Comparison of ENCODE assay signal across 9 cellular contexts in the genomic region with DNA sequence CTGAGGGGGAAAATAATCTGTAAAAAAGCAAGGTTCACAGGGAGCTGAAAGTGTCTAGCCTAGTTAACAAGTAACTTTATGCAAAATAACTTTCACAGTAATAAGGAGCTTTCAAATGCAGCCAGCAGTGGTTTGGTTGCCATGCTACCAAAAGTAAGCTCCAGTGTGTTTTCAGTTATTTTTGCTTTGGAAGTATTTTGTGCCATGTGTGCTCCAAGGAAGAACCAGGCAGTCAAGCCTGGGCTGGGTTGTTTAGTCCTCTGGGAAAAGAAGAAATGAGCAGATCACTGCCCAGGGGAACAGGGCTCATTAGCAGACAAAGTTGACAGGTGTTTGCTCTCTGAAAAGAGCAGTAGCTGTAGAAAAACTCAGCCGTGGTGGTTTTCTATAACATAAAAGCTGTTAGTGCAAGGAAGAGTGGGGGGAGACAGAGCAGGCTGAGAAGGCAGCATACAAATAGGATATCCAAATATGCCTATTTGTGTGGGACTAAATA.
DNase-seq lines count a peak whose midpoint lies in the region; ATAC-seq, FAIRE-seq and TF ChIP-seq lines count a peak whose summit lies in the region.
"Had no signal": no experiment of that assay in that cellular context is flagged by ENCODE, and none has a peak within 500 bp of the region (broad histone marks: within the 10 kb centered on the region; RNA-seq: fewer than 3 reads in every experiment).

No MANE protein-coding gene starts in this region.

- intact Hi-C loops in kidney (cut with DNase I), result no loop called here

- H3K4me3 ChIP-seq in kidney (ENCODE audit: low read length in 2 of 2) (peak overlapping the region in 1 of 2 donors; percentile 28), MM.1S (ENCODE audit: low read length) (no peak overlapping the region)

- FAIRE-seq in kidney (lab: Jason Lieb, UNC) (peak; percentile 71), D721Med (lab: Jason Lieb, UNC) (no peak)

- H3K27ac ChIP-seq in kidney (ENCODE audit: low read depth in 2 of 2, low read length in 2 of 2), result no peak overlapping the region
- no peak overlapping the region for H3K27ac ChIP-seq in MM.1S (ENCODE audit: low read length)
- H3K27ac ChIP-seq: neutrophil had no signal

- no peaks in the 10 kb centered on the region for H3K79me2 ChIP-seq in MM.1S (ENCODE audit: low read length)

- DNase-seq in kidney (no peak), MM.1S (no peak), D721Med (ENCODE audit: insufficient read length, low spot score) (no peak), NCI-H2029 (lab: John Stamatoyannopoulos, UW) (no peak), COR-L47 (lab: John Stamatoyannopoulos, UW) (no peak)

- H3K4me1 ChIP-seq in kidney (ENCODE audit: control insufficient read depth in 1 of 2, insufficient read depth in 1 of 2, low read depth in 1 of 2, low read length in 2 of 2) (peaks cover 2 to 8% of the 10 kb centered on the region in 2 donors), MM.1S (ENCODE audit: low read length) (no peaks in the 10 kb centered on the region)

- H3K9me3 ChIP-seq in kidney (ENCODE audit: control insufficient read depth in 1 of 2, low read length in 2 of 2) (no peaks in the 10 kb centered on the region), MM.1S (replicated peaks; ENCODE audit: insufficient read depth, low read length) (no peaks in the 10 kb centered on the region)
- H3K9me3 ChIP-seq: neutrophil had no signal

- H3K36me3 ChIP-seq in kidney (ENCODE audit: control insufficient read depth in 1 of 2, insufficient read depth in 2 of 2, low read length in 2 of 2) (no peaks in the 10 kb centered on the region), MM.1S (replicated peaks; ENCODE audit: insufficient read depth, low read length) (no peaks in the 10 kb centered on the region)
- H3K36me3 ChIP-seq: neutrophil had no signal

- no peak overlapping the region for H2AFZ ChIP-seq in MM.1S (ENCODE audit: low read length)

- no peaks in the 10 kb centered on the region for H3K9me2 ChIP-seq in MM.1S (replicated peaks; ENCODE audit: insufficient read depth, low read length)

- TF ChIP-seq CTCF in kidney (IDR thresholded peaks at IDR 0.05; ENCODE audit: borderline replicate concordance, extremely low read depth, insufficient read depth) (no peak), MM.1S (IDR thresholded peaks at IDR 0.05; ENCODE audit: low read length) (no peak), D721Med (IDR thresholded peaks at IDR 0.05; ENCODE audit: insufficient read depth, missing control alignments) (no peak)

- no peak overlapping the region for H3K4me2 ChIP-seq in MM.1S (ENCODE audit: low read depth, low read length)

- no peaks in the 10 kb centered on the region for H3F3A ChIP-seq in MM.1S (ENCODE audit: insufficient read depth, low read length)

- H3K9ac ChIP-seq in kidney (ENCODE audit: low read length in 2 of 2) (no peak overlapping the region), MM.1S (ENCODE audit: low read length) (no peak overlapping the region)

- H4K20me1 ChIP-seq in MM.1S (ENCODE audit: insufficient read depth, low read length), result no peaks in the 10 kb centered on the region

- no peaks in the 10 kb centered on the region for H3K27me3 ChIP-seq in MM.1S (replicated peaks; ENCODE audit: insufficient read depth, low read length)
- H3K27me3 ChIP-seq: neutrophil had no signal

- peak; percentile 86 for ATAC-seq in GM18520 (IDR thresholded peaks at IDR 0.05; ENCODE audit: unreplicated experiment)
- ATAC-seq in GM21717 (IDR thresholded peaks at IDR 0.05; ENCODE audit: unreplicated experiment), result peak; percentile 90
- ATAC-seq in HG03442 (IDR thresholded peaks at IDR 0.05; ENCODE audit: unreplicated experiment), result peak; percentile 89
